In the genomic region with DNA sequence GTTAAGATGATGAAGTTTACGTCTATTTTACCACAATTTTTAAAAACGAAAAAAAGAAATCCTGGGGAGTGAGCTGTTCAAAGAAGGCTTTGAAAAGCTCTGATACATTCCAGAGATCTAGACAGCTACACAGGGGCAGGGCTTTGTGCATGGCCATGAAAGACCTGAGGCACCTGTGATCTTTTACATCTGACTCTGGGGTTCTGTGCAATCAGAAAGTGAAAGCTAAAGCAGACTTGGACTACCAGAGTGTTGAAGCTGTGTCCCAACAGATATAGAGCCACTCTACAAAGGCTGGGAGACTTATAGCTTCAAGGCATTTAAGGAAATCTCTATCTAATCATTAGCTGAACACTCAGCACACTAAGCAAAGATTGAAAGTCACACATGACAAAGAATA, we compare ENCODE assay signal across 14 cellular contexts. TPM values are rescaled to one million over a fixed set of nuclear protein-coding genes. Genes with fewer than 3 reads are reported as not detected.
A peak's percentile ranks its signal among the peaks of the same experiment; 100 is the strongest.
DNase-seq lines count a peak whose midpoint lies in the region; ATAC-seq and FAIRE-seq lines count a peak whose summit lies in the region.
"Had no signal": no experiment of that assay in that cellular context is flagged by ENCODE, and none has a peak within 500 bp of the region (broad histone marks: within the 10 kb centered on the region; RNA-seq: fewer than 3 reads in every experiment).

No MANE protein-coding gene starts in this region.

- intact Hi-C loops in posterior cingulate gyrus (cut with DNase I): no loop called here

- no peak for FAIRE-seq in RCC 7860 (lab: Jason Lieb, UNC)

- peak; percentile 9 for DNase-seq in renal cortical epithelial cell (ENCODE audit: low read depth)
- no peak for DNase-seq in EL
- DNase-seq in posterior cingulate gyrus: no peak
- DNase-seq in RCC 7860 (ENCODE audit: low spot score): no peak
- no peak for DNase-seq in NCI-H2171 (lab: John Stamatoyannopoulos, UW)
- DNase-seq: activated CD8-positive, alpha-beta memory T cell treated with anti-CD3 and anti-CD28 coated beads for 24 hours; activated naive CD8-positive, alpha-beta T cell treated with anti-CD3 and anti-CD28 coated beads, Interleukin-2, amount 50 U/mL, for 24 hours; CD4-positive, alpha-beta memory T cell; NCI-H187; NCI-H526 treated with DMSO at 0.1 percent for 48 hours; Right ventricle myocardium superior had no signal

- ATAC-seq in GM19025 (IDR thresholded peaks at IDR 0.05; ENCODE audit: low read depth, unreplicated experiment) (peak; percentile 64), HG02588 (IDR thresholded peaks at IDR 0.05; ENCODE audit: unreplicated experiment) (peak; percentile 65), HG03457 (IDR thresholded peaks at IDR 0.05; ENCODE audit: unreplicated experiment) (peak; percentile 64)
- ATAC-seq: activated naive CD8-positive, alpha-beta T cell treated with anti-CD3 and anti-CD28 coated beads, Interleukin-2, amount 50 U/mL, for 24 hours had no signal

RNA-seq across cellular contexts. Expression of a gene that starts 34.1 kb away (rescaled TPM):
- 1.2 and 1.5 TPM in 2 replicates for total RNA-seq in renal cortical epithelial cell
